25 cellular contexts compared by ENCODE assay signal in genomic region chr17:64480951-64481350, GRCh38. TPM values are rescaled to one million over a fixed set of nuclear protein-coding genes. Genes with fewer than 3 reads are reported as not detected.
"Had no signal": no experiment of that assay in that cellular context is flagged by ENCODE, and none has a peak within 500 bp of the region (broad histone marks: within the 10 kb centered on the region; RNA-seq: fewer than 3 reads in every experiment).

No MANE protein-coding gene starts in this region.

- H3K9me3 ChIP-seq: gastrocnemius medialis, left lung, ovary, psoas muscle, sigmoid colon, spleen, thoracic aorta, tibial nerve, upper lobe of right lung, uterus had no signal

- H3K27me3 Mint-ChIP-seq: naive thymus-derived CD4-positive, alpha-beta T cell; stimulated activated naive B cell treated with anti-CD40 and anti-IgM and Interleukin-4, amounts not matched to agents 10 μg/mL and 1 μg/mL and 100 μg/mL, for 72 hours; stimulated activated naive CD8-positive, alpha-beta T cell treated with anti-CD3 and anti-CD28 coated beads, Interleukin-15, Interleukin-2, amounts not matched to agents 100 ng/mL and 50 ng/mL, for 24 hours had no signal

- FAIRE-seq: colon, kidney had no signal

- H3K36me3 ChIP-seq: ovary, uterus had no signal

- ATAC-seq: gastrocnemius medialis; left lung; naive thymus-derived CD4-positive, alpha-beta T cell; psoas muscle; right cardiac atrium; stimulated activated naive B cell treated with anti-CD40 and anti-IgM and Interleukin-4, amounts not matched to agents 10 μg/mL and 1 μg/mL and 100 μg/mL, for 72 hours; upper lobe of right lung had no signal

- H3K4me1 ChIP-seq: gastrocnemius medialis, psoas muscle, spleen, tibial nerve, upper lobe of right lung, uterus had no signal

- H3K27ac ChIP-seq: dorsolateral prefrontal cortex, gastrocnemius medialis, left lung, ovary, psoas muscle, sigmoid colon, spleen, thoracic aorta, tibial nerve, upper lobe of right lung, uterus had no signal

- H3K27me3 ChIP-seq: dorsolateral prefrontal cortex, gastrocnemius medialis, left lung, ovary, sigmoid colon, spleen, tibial nerve, upper lobe of right lung, uterus had no signal

- H3K4me1 Mint-ChIP-seq: nephron progenitor cell had no signal

- H3K9me3 Mint-ChIP-seq: naive thymus-derived CD4-positive, alpha-beta T cell; nephron progenitor cell; stimulated activated naive B cell treated with anti-CD40 and anti-IgM and Interleukin-4, amounts not matched to agents 10 μg/mL and 1 μg/mL and 100 μg/mL, for 72 hours; stimulated activated naive CD8-positive, alpha-beta T cell treated with anti-CD3 and anti-CD28 coated beads, Interleukin-15, Interleukin-2, amounts not matched to agents 100 ng/mL and 50 ng/mL, for 24 hours had no signal

- H3K4me3 ChIP-seq: dorsolateral prefrontal cortex, gastrocnemius medialis, left lung, ovary, psoas muscle, sigmoid colon, spleen, thoracic aorta, tibial nerve, upper lobe of right lung, uterus had no signal

- H3K4me3 Mint-ChIP-seq: naive thymus-derived CD4-positive, alpha-beta T cell; nephron progenitor cell; stimulated activated naive B cell treated with anti-CD40 and anti-IgM and Interleukin-4, amounts not matched to agents 10 μg/mL and 1 μg/mL and 100 μg/mL, for 72 hours; stimulated activated naive CD8-positive, alpha-beta T cell treated with anti-CD3 and anti-CD28 coated beads, Interleukin-15, Interleukin-2, amounts not matched to agents 100 ng/mL and 50 ng/mL, for 24 hours had no signal

- DNase-seq: dorsolateral prefrontal cortex; effector CD4-positive, alpha-beta T cell; gastrocnemius medialis; head of caudate nucleus; kidney; left lung; mesendoderm; midbrain; naive thymus-derived CD4-positive, alpha-beta T cell; nephron progenitor cell; nucleus accumbens; ovary; posterior cingulate gyrus; psoas muscle; right cardiac atrium; sigmoid colon; spleen; stimulated activated CD4-positive, alpha-beta T cell treated with anti-CD3 and anti-CD28 coated beads, Interleukin-4, amount 100 ng/mL, for 4 hours; stimulated activated naive B cell treated with anti-CD40 and anti-IgM and Interleukin-4, amounts not matched to agents 10 μg/mL and 1 μg/mL and 100 μg/mL, for 72 hours; upper lobe of right lung; uterus had no signal

- H3K27ac Mint-ChIP-seq: stimulated activated naive B cell treated with anti-CD40 and anti-IgM and Interleukin-4, amounts not matched to agents 10 μg/mL and 1 μg/mL and 100 μg/mL, for 72 hours; stimulated activated naive CD8-positive, alpha-beta T cell treated with anti-CD3 and anti-CD28 coated beads, Interleukin-15, Interleukin-2, amounts not matched to agents 100 ng/mL and 50 ng/mL, for 24 hours had no signal

RNA-seq across cellular contexts. Expression of gene MILR1, which starts 32.0 kb away (rescaled TPM):
- polyA plus RNA-seq: naive thymus-derived CD4-positive, alpha-beta T cell had no signal
